ENCODE assay signal across 1 cellular context in genomic region chr1:943545-944340, GRCh38.
TF ChIP-seq lines count a peak whose summit lies in the region.

No MANE protein-coding gene starts in this region.

TF ChIP-seq in liver, 16 proteins besides CTCF, POLR2A, EP300 and RAD21:
- TF ChIP-seq SP1 (IDR thresholded peaks at IDR 0.05) (no peak), GABPA (IDR thresholded peaks at IDR 0.05 in 1 of 2, conservative IDR thresholded peaks at IDR 0.05 in 1 of 2) (no peak), ZBTB33 (IDR thresholded peaks at IDR 0.05) (no peak), HNF4G (IDR thresholded peaks at IDR 0.05) (no peak), YY1 (IDR thresholded peaks at IDR 0.05) (no peak), REST (IDR thresholded peaks at IDR 0.05) (no peak), FOXA1 (IDR thresholded peaks at IDR 0.05) (no peak), EGR1 (IDR thresholded peaks at IDR 0.05; ENCODE audit: low read depth in 2 of 2) (no peak), FOXA2 (IDR thresholded peaks at IDR 0.05) (no peak)
- TF ChIP-seq, protein P1, sequence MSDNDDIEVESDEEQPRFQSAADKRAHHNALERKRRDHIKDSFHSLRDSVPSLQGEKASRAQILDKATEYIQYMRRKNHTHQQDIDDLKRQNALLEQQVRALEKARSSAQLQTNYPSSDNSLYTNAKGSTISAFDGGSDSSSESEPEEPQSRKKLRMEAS (IDR thresholded peaks at IDR 0.05), result no peak
TF ChIP-seq in liver: peak in this region for 0.
